17 cellular contexts compared by ENCODE assay signal in the genomic region with DNA sequence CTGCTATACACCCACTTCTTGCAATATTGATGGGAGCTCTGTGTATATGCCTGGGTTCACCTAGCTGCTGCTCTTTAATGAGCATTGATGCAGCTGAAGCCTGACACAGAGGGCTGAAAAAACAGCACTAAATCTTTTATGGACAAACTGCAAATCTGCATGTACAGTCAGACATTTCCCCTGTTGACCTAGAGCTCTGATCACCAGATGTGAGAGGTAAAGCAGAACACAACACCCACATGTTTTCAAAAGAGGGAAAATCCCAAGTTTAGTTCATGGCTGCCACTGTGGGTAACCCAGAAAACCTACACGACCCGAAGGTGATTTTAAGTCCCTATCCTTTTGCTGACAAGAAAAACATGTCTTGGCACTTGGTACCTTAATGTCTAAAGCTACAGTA.
DNase-seq lines count a peak whose midpoint lies in the region; ATAC-seq, FAIRE-seq and TF ChIP-seq lines count a peak whose summit lies in the region.
"Had no signal": no experiment of that assay in that cellular context is flagged by ENCODE, and none has a peak within 500 bp of the region (broad histone marks: within the 10 kb centered on the region; RNA-seq: fewer than 3 reads in every experiment).

No MANE protein-coding gene starts in this region.

- H3K27ac ChIP-seq in endodermal cell (ENCODE audit: low read depth, low read length) (peak overlapping the region; percentile 85), osteoblast (ENCODE audit: low read depth, low read length) (no peak overlapping the region)
- H3K27ac ChIP-seq: BLaER1 treated with 17β-estradiol and CSF1 and Interleukin-3, amounts not matched to agents 10 nM and 100 nM; HL-60 had no signal

- H4K20me1 ChIP-seq in Loucy (ENCODE audit: insufficient read depth, low read length, poor library complexity, severe bottlenecking) (peaks cover 4% of the 10 kb centered on the region), osteoblast (ENCODE audit: insufficient read depth, low read length) (no peaks in the 10 kb centered on the region)
- H4K20me1 ChIP-seq: BLaER1 treated with 17β-estradiol and CSF1 and Interleukin-3, amounts not matched to agents 10 nM and 100 nM had no signal

- TF ChIP-seq POLR2A in GM12892 (IDR thresholded peaks at IDR 0.05; ENCODE audit: low read depth, low read length) = no peak

- H3K4me1 ChIP-seq in Loucy (ENCODE audit: insufficient read depth, low read length, poor library complexity, severe bottlenecking) = peaks cover 25% of the 10 kb centered on the region
- H3K4me1 ChIP-seq in endodermal cell (ENCODE audit: control insufficient read depth, insufficient read depth, low read length) = no peaks in the 10 kb centered on the region
- H3K4me1 ChIP-seq in osteoblast (ENCODE audit: insufficient read depth, low read length) = peaks cover 5% of the 10 kb centered on the region
- H3K4me1 ChIP-seq: BLaER1 treated with 17β-estradiol and CSF1 and Interleukin-3, amounts not matched to agents 10 nM and 100 nM had no signal

- no peaks in the 10 kb centered on the region for H3F3A ChIP-seq in Loucy (ENCODE audit: low read depth)

- H3K9ac ChIP-seq in Loucy (ENCODE audit: low read depth, low read length, poor library complexity, severe bottlenecking) = no peak overlapping the region
- no peak overlapping the region for H3K9ac ChIP-seq in endodermal cell (ENCODE audit: extremely low read depth, low read length, poor library complexity, severe bottlenecking)
- H3K9ac ChIP-seq: BLaER1 treated with 17β-estradiol and CSF1 and Interleukin-3, amounts not matched to agents 10 nM and 100 nM had no signal

- H3K27me3 ChIP-seq in Loucy (ENCODE audit: insufficient read depth, low read length, poor library complexity, severe bottlenecking) (no peaks in the 10 kb centered on the region), endodermal cell (ENCODE audit: control insufficient read depth, insufficient read depth, low read length, poor library complexity, severe bottlenecking) (peaks cover 11% of the 10 kb centered on the region), osteoblast (ENCODE audit: insufficient read depth, low read length) (no peaks in the 10 kb centered on the region)
- H3K27me3 ChIP-seq: BLaER1 treated with 17β-estradiol and CSF1 and Interleukin-3, amounts not matched to agents 10 nM and 100 nM had no signal

- DNase-seq in GM13976 (ENCODE audit: low spot score) (peak; percentile 26), endodermal cell (no peak), osteoblast (ENCODE audit: insufficient read length, low spot score, missing footprints) (peak; percentile 66), GM12892 (ENCODE audit: insufficient read length) (no peak), amniotic stem cell (lab: John Stamatoyannopoulos, UW) (no peak)
- DNase-seq in stimulated activated CD4-positive, alpha-beta T cell treated with anti-CD3 and anti-CD28 coated beads, Interleukin-2, amount 100 ng/mL, for 48 hours = no peak
- DNase-seq: ACHN; CD4-positive, CD25-positive, alpha-beta regulatory T cell; DMS53; GF-D8; HCEC 1CT had no signal

- peaks cover 5% of the 10 kb centered on the region; the same call in 1 of the 2 replicates for H3K36me3 ChIP-seq in Loucy (ENCODE audit: insufficient read depth, low read length)
- no peaks in the 10 kb centered on the region for H3K36me3 ChIP-seq in endodermal cell (ENCODE audit: control insufficient read depth, insufficient read depth, low read length)
- H3K36me3 ChIP-seq in osteoblast (ENCODE audit: insufficient read depth, low read length) = no peaks in the 10 kb centered on the region
- H3K36me3 ChIP-seq: BLaER1 treated with 17β-estradiol and CSF1 and Interleukin-3, amounts not matched to agents 10 nM and 100 nM had no signal

- H3K9me3 ChIP-seq in Loucy (ENCODE audit: insufficient read depth, low read depth, low read length) (no peaks in the 10 kb centered on the region), endodermal cell (ENCODE audit: control insufficient read depth, low read length) (no peaks in the 10 kb centered on the region), osteoblast (ENCODE audit: low read depth, low read length) (no peaks in the 10 kb centered on the region)
- H3K9me3 ChIP-seq: BLaER1 treated with 17β-estradiol and CSF1 and Interleukin-3, amounts not matched to agents 10 nM and 100 nM had no signal

- TF ChIP-seq CTCF in GM13976 (IDR thresholded peaks at IDR 0.05; ENCODE audit: borderline replicate concordance, control extremely low read depth, extremely low read depth, insufficient read depth, missing control alignments) (no peak), Loucy (conservative IDR thresholded peaks at IDR 0.05; ENCODE audit: low read length) (no peak), endodermal cell (conservative IDR thresholded peaks at IDR 0.05) (no peak), osteoblast (IDR thresholded peaks at IDR 0.05; ENCODE audit: extremely low read depth, low read depth, low read length) (no peak)

- no peaks in the 10 kb centered on the region for H3K4me1 Mint-ChIP-seq in endodermal cell
- H3K4me1 Mint-ChIP-seq: CD4-positive, CD25-positive, alpha-beta regulatory T cell had no signal

- no peak for ATAC-seq in activated CD4-positive, CD25-positive, alpha-beta regulatory T cell treated with anti-CD3 and anti-CD28 coated beads, Interleukin-2, amount 50 U/mL, for 24 hours
- ATAC-seq: GM12878 had no signal

- H3K9me3 Mint-ChIP-seq in endodermal cell = no peaks in the 10 kb centered on the region
- H3K9me3 Mint-ChIP-seq: CD4-positive, CD25-positive, alpha-beta regulatory T cell had no signal

- peaks cover 15% of the 10 kb centered on the region for H3K27me3 Mint-ChIP-seq in endodermal cell (ENCODE audit: insufficient read depth)
- H3K27me3 Mint-ChIP-seq: CD4-positive, CD25-positive, alpha-beta regulatory T cell had no signal

- H3K27ac Mint-ChIP-seq in endodermal cell = no peak overlapping the region
- H3K27ac Mint-ChIP-seq: CD4-positive, CD25-positive, alpha-beta regulatory T cell had no signal

- WGBS in endodermal cell (ENCODE audit: insufficient coverage in 1 of 2, insufficient read length in 1 of 2), 2 experiments = 82 to 100% methylated on average over 2 of the region's 2 CpGs

- H3K4me3 Mint-ChIP-seq in endodermal cell = no peak overlapping the region
- H3K4me3 Mint-ChIP-seq: CD4-positive, CD25-positive, alpha-beta regulatory T cell had no signal

- in situ Hi-C loops in GM13976 (cut with MboI; ENCODE audit: low sequenced_read_pairs, unreplicated experiment) = loop anchor here (25.0 kb wide), 1 partner anchor 110 kb away; no protein-coding TSS in a partner anchor

- H2AFZ ChIP-seq in Loucy (ENCODE audit: low read length) (no peak overlapping the region), osteoblast (ENCODE audit: low read length) (no peak overlapping the region)

- H3K9me2 ChIP-seq in Loucy (replicated peaks; ENCODE audit: low read depth, low read length) = no peaks in the 10 kb centered on the region

- peaks cover 85% of the 10 kb centered on the region for H3K79me2 ChIP-seq in Loucy (ENCODE audit: insufficient read depth, low read length)
- H3K79me2 ChIP-seq in osteoblast (ENCODE audit: insufficient read depth, low read length) = no peaks in the 10 kb centered on the region

- FAIRE-seq in GM12892 (lab: Jason Lieb, UNC) = no peak
- FAIRE-seq: GM12878, GM19239 had no signal

- no peak overlapping the region for H3K4me3 ChIP-seq in Loucy (ENCODE audit: low read length, poor library complexity, severe bottlenecking)
- H3K4me3 ChIP-seq in endodermal cell (ENCODE audit: low read length) = no peak overlapping the region
- no peak overlapping the region for H3K4me3 ChIP-seq in osteoblast (ENCODE audit: insufficient read depth, low read length)
- H3K4me3 ChIP-seq: BLaER1 treated with 17β-estradiol and CSF1 and Interleukin-3, amounts not matched to agents 10 nM and 100 nM; GM12878 had no signal

- peak overlapping the region; percentile 2 for H3K4me2 ChIP-seq in Loucy (ENCODE audit: low read depth, low read length, poor library complexity, severe bottlenecking)
- H3K4me2 ChIP-seq in osteoblast (ENCODE audit: insufficient read depth, low read length) = no peak overlapping the region
- H3K4me2 ChIP-seq: BLaER1 treated with 17β-estradiol and CSF1 and Interleukin-3, amounts not matched to agents 10 nM and 100 nM had no signal

- no peaks in the 10 kb centered on the region for H3K36me3 Mint-ChIP-seq in endodermal cell (ENCODE audit: low read depth)
- H3K36me3 Mint-ChIP-seq: CD4-positive, CD25-positive, alpha-beta regulatory T cell had no signal

Comparison
In these comparisons a context has a peak if more than half of its experiments do, and no peak if none do; other contexts are left out.
1. DNase-seq: peak in GM13976 (single experiment) and osteoblast (single experiment); none in endodermal cell (single experiment), GM12892 (single experiment), amniotic stem cell (single experiment) and stimulated activated CD4-positive, alpha-beta T cell treated with anti-CD3 and anti-CD28 coated beads, Interleukin-2, amount 100 ng/mL, for 48 hours (0 of 2).